ENCODE assay signal across 10 cellular contexts in the genomic region with DNA sequence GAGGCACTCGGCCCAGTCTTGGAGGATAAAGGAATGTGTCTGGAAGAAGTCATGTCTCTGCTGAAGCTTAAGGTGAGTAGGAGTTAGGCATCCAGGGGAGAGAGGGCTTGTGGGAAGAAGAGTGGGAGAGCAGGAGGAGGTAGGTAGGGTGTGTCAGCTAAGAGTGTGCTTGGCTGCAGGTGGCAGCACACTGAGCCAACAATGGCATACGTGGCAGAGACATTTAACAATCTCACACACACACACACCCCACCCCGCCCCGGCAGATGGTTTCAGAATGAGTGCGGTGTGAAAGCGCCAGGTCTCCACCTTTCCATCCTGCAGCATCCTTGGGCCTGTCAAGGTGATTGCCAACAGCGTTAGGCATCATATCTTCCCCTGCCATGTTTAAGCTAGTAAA. TPM values are rescaled to one million over a fixed set of nuclear protein-coding genes. Genes with fewer than 3 reads are reported as not detected.
A peak's percentile ranks its signal among the peaks of the same experiment; 100 is the strongest.
DNase-seq lines count a peak whose midpoint lies in the region; ATAC-seq and TF ChIP-seq lines count a peak whose summit lies in the region.
"Had no signal": no experiment of that assay in that cellular context is flagged by ENCODE, and none has a peak within 500 bp of the region (broad histone marks: within the 10 kb centered on the region; RNA-seq: fewer than 3 reads in every experiment).

No MANE protein-coding gene starts in this region.

- no peak for TF ChIP-seq POLR2A in testis (IDR thresholded peaks at IDR 0.05)

- H3K27ac ChIP-seq in caudate nucleus (ENCODE audit: low read depth, low read length) (no peak overlapping the region), testis (no peak overlapping the region)

- 73 to 84% methylated on average over 7 of the region's 7 CpGs for WGBS in testis, 2 donors

- H3K9me3 Mint-ChIP-seq in activated CD4-positive, alpha-beta T cell treated with anti-CD3 and anti-CD28 coated beads, Interleukin-2, amount 10 ng/mL, durations not matched to agents 7 days and 5 days, result no peaks in the 10 kb centered on the region

- peak; percentile 40 for DNase-seq in activated CD4-positive, alpha-beta T cell treated with anti-CD3 and anti-CD28 coated beads, Interleukin-2, amount 10 ng/mL, durations not matched to agents 7 days and 5 days
- no peak for DNase-seq in activated CD4-positive, alpha-beta T cell treated with anti-CD3 and anti-CD28 coated beads, Interleukin-2, amount 50 U/mL, for 4 hours
- DNase-seq in NCI-H2107 (lab: John Stamatoyannopoulos, UW) (peak; percentile 3), caudate nucleus (lab: John Stamatoyannopoulos, UW) (peak in 38 of 61 donors; percentile 9 to 84 (median 30)), GDM1 (lab: John Stamatoyannopoulos, UW) (no peak), testis (no peak)
- peak; percentile 13 to 20 for DNase-seq in stimulated activated CD8-positive, alpha-beta memory T cell treated with anti-CD3 and anti-CD28 coated beads, Interleukin-2, amount 100 ng/mL, for 48 hours (ENCODE audit: low read depth in 2 of 2)

- H3K9me3 ChIP-seq in testis, result no peaks in the 10 kb centered on the region

- H3K27me3 ChIP-seq in testis, result no peaks in the 10 kb centered on the region

- H3K36me3 Mint-ChIP-seq in activated CD4-positive, alpha-beta T cell treated with anti-CD3 and anti-CD28 coated beads, Interleukin-2, amount 10 ng/mL, durations not matched to agents 7 days and 5 days (ENCODE audit: low read depth), result no peaks in the 10 kb centered on the region

- POLR2A ChIA-PET in activated CD4-positive, alpha-beta T cell treated with anti-CD3 and anti-CD28 coated beads, Interleukin-2, amount 10 ng/mL, durations not matched to agents 7 days and 5 days (lab: Charles Lee), result interaction anchor here (0.8 kb wide), 1 partner anchor 15 kb away, joined by 3 read pairs; no protein-coding TSS in a partner anchor

- peaks cover 7% of the 10 kb centered on the region for H3K4me1 ChIP-seq in testis

- TF ChIP-seq CTCF in testis (IDR thresholded peaks at IDR 0.05), result no peak

- H3K4me3 ChIP-seq in testis, result no peak overlapping the region

- no peaks in the 10 kb centered on the region for H3K36me3 ChIP-seq in testis (ENCODE audit: low read depth, missing control alignments)

- CTCF ChIA-PET in activated CD4-positive, alpha-beta T cell treated with anti-CD3 and anti-CD28 coated beads, Interleukin-2, amount 10 ng/mL, durations not matched to agents 7 days and 5 days (lab: Charles Lee), result interaction anchor here (0.7 to 1.2 kb wide), 6 partner anchors 10 to 310 kb away, joined by 3 to 5 read pairs (median 3); no protein-coding TSS in a partner anchor

- intact Hi-C loops in testis (cut with DNase I; ENCODE audit: low total_unique reads), result loop anchor here (10.0 kb wide), 1 partner anchor 270 kb away; no protein-coding TSS in a partner anchor

- no peak for ATAC-seq in HG03378 (IDR thresholded peaks at IDR 0.05; ENCODE audit: unreplicated experiment)

- H3K27me3 Mint-ChIP-seq in activated CD4-positive, alpha-beta T cell treated with anti-CD3 and anti-CD28 coated beads, Interleukin-2, amount 10 ng/mL, durations not matched to agents 7 days and 5 days, result peaks cover 2% of the 10 kb centered on the region

- peaks cover 23% of the 10 kb centered on the region for H3K4me1 Mint-ChIP-seq in activated CD4-positive, alpha-beta T cell treated with anti-CD3 and anti-CD28 coated beads, Interleukin-2, amount 10 ng/mL, durations not matched to agents 7 days and 5 days

- H3K4me3 Mint-ChIP-seq in activated CD4-positive, alpha-beta T cell treated with anti-CD3 and anti-CD28 coated beads, Interleukin-2, amount 10 ng/mL, durations not matched to agents 7 days and 5 days, result no peak overlapping the region

- H3K27ac Mint-ChIP-seq in activated CD4-positive, alpha-beta T cell treated with anti-CD3 and anti-CD28 coated beads, Interleukin-2, amount 10 ng/mL, durations not matched to agents 7 days and 5 days, result no peak overlapping the region

RNA-seq across cellular contexts. Expression of gene ARPC1A, which starts 11.2 kb away (rescaled TPM):
- total RNA-seq in activated CD4-positive, alpha-beta T cell treated with anti-CD3 and anti-CD28 coated beads, Interleukin-2, amount 10 ng/mL, durations not matched to agents 7 days and 5 days, result 10 to 100 TPM; 51.9 to 56.8 TPM
- total RNA-seq in testis, result 100 to 1,000 TPM in 1 of 2 donors, 10 to 100 TPM in 1; 91.8 to 120 TPM
- 117 TPM for polyA plus RNA-seq in testis (ENCODE audit: insufficient read depth, low read depth, low replicate concordance)

RNA-seq across cellular contexts. Expression of gene MYH16, which starts 41.9 kb away (rescaled TPM):
- not detected for total RNA-seq in activated CD4-positive, alpha-beta T cell treated with anti-CD3 and anti-CD28 coated beads, Interleukin-2, amount 10 ng/mL, durations not matched to agents 7 days and 5 days
- total RNA-seq in testis, result 1 to 10 TPM; 1.5 to 2.0 TPM
- 2.1 TPM for polyA plus RNA-seq in testis (ENCODE audit: insufficient read depth, low read depth, low replicate concordance)
- total RNA-seq: LHCN-M2 had no signal
- polyA plus RNA-seq: neural cell had no signal

Comparison
In these comparisons a context has a peak if more than half of its experiments do, and no peak if none do; other contexts are left out.
1. DNase-seq: peak in activated CD4-positive, alpha-beta T cell treated with anti-CD3 and anti-CD28 coated beads, Interleukin-2, amount 10 ng/mL, durations not matched to agents 7 days and 5 days (single experiment), NCI-H2107 (single experiment), caudate nucleus (38 of 61) and stimulated activated CD8-positive, alpha-beta memory T cell treated with anti-CD3 and anti-CD28 coated beads, Interleukin-2, amount 100 ng/mL, for 48 hours (2 of 2); none in activated CD4-positive, alpha-beta T cell treated with anti-CD3 and anti-CD28 coated beads, Interleukin-2, amount 50 U/mL, for 4 hours (0 of 2), GDM1 (single experiment) and testis (single experiment).